ENCODE assay signal across 8 cellular contexts in the genomic region with DNA sequence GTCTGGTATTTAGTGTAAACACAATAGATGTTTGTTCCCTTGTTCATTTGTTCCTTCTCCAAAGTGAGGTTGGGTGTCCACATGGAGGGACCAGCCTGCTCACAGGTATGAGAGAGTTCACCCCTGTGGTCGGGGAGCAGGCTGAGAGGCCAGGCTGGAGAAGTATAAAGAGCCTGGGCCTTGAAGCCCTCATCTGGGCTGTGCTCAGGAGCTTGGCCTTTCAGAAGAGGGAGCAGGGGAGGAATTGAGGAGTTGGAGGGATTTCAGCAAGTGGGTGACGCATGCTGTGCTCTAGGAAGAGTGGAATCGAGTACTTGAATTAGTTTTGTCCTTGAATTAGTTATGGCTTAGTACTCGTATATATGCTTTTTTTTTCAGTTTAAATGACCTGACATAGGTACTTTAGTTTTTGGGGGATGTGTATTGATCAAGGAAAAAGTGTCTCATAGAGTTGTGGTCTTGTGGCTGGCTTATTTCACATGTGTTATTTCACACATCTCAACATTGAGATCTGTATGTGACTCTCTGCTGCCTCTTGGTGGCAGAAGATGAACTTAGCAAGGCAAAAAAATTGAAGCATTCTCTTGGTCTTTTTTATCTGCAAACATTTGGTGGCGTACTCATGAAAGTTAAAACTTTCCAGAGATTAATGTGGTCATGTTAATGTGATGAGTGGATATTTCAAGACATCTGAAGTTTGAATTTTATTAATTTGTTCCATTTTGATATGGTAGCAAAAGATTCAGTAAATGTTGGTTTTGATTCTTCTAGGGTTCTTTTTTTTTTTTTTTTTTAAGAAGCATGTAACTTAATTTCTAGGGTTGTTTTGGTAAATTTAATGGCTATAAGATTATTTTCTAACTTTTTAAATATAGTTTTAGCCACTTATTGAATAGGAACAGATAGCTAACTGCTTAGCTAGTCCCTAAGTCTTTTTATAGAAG. TPM values are rescaled to one million over a fixed set of nuclear protein-coding genes. Genes with fewer than 3 reads are reported as not detected.
DNase-seq lines count a peak whose midpoint lies in the region; ATAC-seq and TF ChIP-seq lines count a peak whose summit lies in the region.

No MANE protein-coding gene starts in this region.

- no peaks in the 10 kb centered on the region for H3K27me3 ChIP-seq in Loucy (ENCODE audit: insufficient read depth, low read length, poor library complexity, severe bottlenecking)

- H3K27ac Mint-ChIP-seq in T-cell = peak overlapping the region; percentile 4 to 36
- peak overlapping the region; percentile 79 for H3K27ac Mint-ChIP-seq in stimulated activated effector memory CD8-positive, alpha-beta T cell treated with anti-CD3 and anti-CD28 coated beads, Interleukin-12 subunit alpha, Interleukin-12 subunit beta, amount 100 ng/mL, for 72 hours

- H3K79me2 ChIP-seq in Loucy (ENCODE audit: insufficient read depth, low read length) = no peaks in the 10 kb centered on the region

- H3K9ac ChIP-seq in Loucy (ENCODE audit: low read depth, low read length, poor library complexity, severe bottlenecking) = no peak overlapping the region

- no peak overlapping the region for H3K4me3 ChIP-seq in Loucy (ENCODE audit: low read length, poor library complexity, severe bottlenecking)

- H3K9me3 Mint-ChIP-seq in T-cell = no peaks in the 10 kb centered on the region
- no peaks in the 10 kb centered on the region for H3K9me3 Mint-ChIP-seq in stimulated activated effector memory CD8-positive, alpha-beta T cell treated with anti-CD3 and anti-CD28 coated beads, Interleukin-12 subunit alpha, Interleukin-12 subunit beta, amount 100 ng/mL, for 72 hours

- peak; percentile 93 for TF ChIP-seq CTCF in Loucy (conservative IDR thresholded peaks at IDR 0.05; ENCODE audit: low read length)

- POLR2A ChIA-PET in HEK293T (lab: Yijun Ruan, JAX) = no interaction called here
- POLR2A ChIA-PET in T-cell (lab: Charles Lee) = interaction anchor here in 1 of 2 donors (0.7 kb wide), 1 partner anchor 50 kb away, joined by 8 read pairs; no protein-coding TSS in a partner anchor

- ATAC-seq in T-cell (replicated peaks in 1 of 4) = peak; percentile 68 to 80 (median 74)
- ATAC-seq in stimulated activated effector memory CD8-positive, alpha-beta T cell treated with anti-CD3 and anti-CD28 coated beads, Interleukin-12 subunit alpha, Interleukin-12 subunit beta, amount 100 ng/mL, for 72 hours = peak; percentile 95

- H3K36me3 Mint-ChIP-seq in T-cell = peaks cover 32% of the 10 kb centered on the region
- peaks cover 30% of the 10 kb centered on the region for H3K36me3 Mint-ChIP-seq in stimulated activated effector memory CD8-positive, alpha-beta T cell treated with anti-CD3 and anti-CD28 coated beads, Interleukin-12 subunit alpha, Interleukin-12 subunit beta, amount 100 ng/mL, for 72 hours

- peak in 5 of 6 experiments; percentile 2 to 59 (median 24) for DNase-seq in stimulated activated naive CD4-positive, alpha-beta T cell (lab: John Stamatoyannopoulos, UW)
- no peak for DNase-seq in stimulated activated naive CD4-positive, alpha-beta T cell treated with Interleukin-2 at 50 U/mL for 16 hours (lab: John Stamatoyannopoulos, UW)
- peak; percentile 81 for DNase-seq in HEK293T (ENCODE audit: extremely low spot score)
- DNase-seq in T-cell = peak in 27 of 34 experiments; percentile 4 to 49 (median 32)
- DNase-seq in central memory CD4-positive, alpha-beta T cell = peak; percentile 41
- DNase-seq in kidney glomerular epithelial cell (lab: John Stamatoyannopoulos, UW) = peak; percentile 57
- DNase-seq in stimulated activated effector memory CD8-positive, alpha-beta T cell treated with anti-CD3 and anti-CD28 coated beads, Interleukin-12 subunit alpha, Interleukin-12 subunit beta, amount 100 ng/mL, for 72 hours (ENCODE audit: low spot score in 2 of 2) = peak; percentile 36 to 61

- no peak overlapping the region for H3K4me3 Mint-ChIP-seq in T-cell
- no peak overlapping the region for H3K4me3 Mint-ChIP-seq in stimulated activated effector memory CD8-positive, alpha-beta T cell treated with anti-CD3 and anti-CD28 coated beads, Interleukin-12 subunit alpha, Interleukin-12 subunit beta, amount 100 ng/mL, for 72 hours

- peaks cover 17 to 22% (median 17%) of the 10 kb centered on the region in 3 donors for H3K4me1 Mint-ChIP-seq in T-cell
- peaks cover 17% of the 10 kb centered on the region for H3K4me1 Mint-ChIP-seq in stimulated activated effector memory CD8-positive, alpha-beta T cell treated with anti-CD3 and anti-CD28 coated beads, Interleukin-12 subunit alpha, Interleukin-12 subunit beta, amount 100 ng/mL, for 72 hours

- no peaks in the 10 kb centered on the region for H3K36me3 ChIP-seq in Loucy (ENCODE audit: insufficient read depth, low read length)

- no peaks in the 10 kb centered on the region for H3K4me1 ChIP-seq in Loucy (ENCODE audit: insufficient read depth, low read length, poor library complexity, severe bottlenecking)

- no peaks in the 10 kb centered on the region for H3F3A ChIP-seq in Loucy (ENCODE audit: low read depth)

- no peaks in the 10 kb centered on the region for H3K9me3 ChIP-seq in Loucy (ENCODE audit: insufficient read depth, low read depth, low read length)

- H4K20me1 ChIP-seq in Loucy (ENCODE audit: insufficient read depth, low read length, poor library complexity, severe bottlenecking) = no peaks in the 10 kb centered on the region

- H2AFZ ChIP-seq in Loucy (ENCODE audit: low read length) = no peak overlapping the region

- H3K9me2 ChIP-seq in Loucy (replicated peaks; ENCODE audit: low read depth, low read length) = no peaks in the 10 kb centered on the region

- CTCF ChIA-PET in HEK293T (lab: Yijun Ruan, JAX) (interaction anchor here (0.5 to 6.6 kb wide), 9 partner anchors 9 to 548 kb away, joined by 3 to 48 read pairs (median 4); no protein-coding TSS in a partner anchor), T-cell (lab: Charles Lee) (interaction anchor here (0.6 to 3.7 kb wide), 18 partner anchors 12 to 1247 kb away, joined by 3 to 23 read pairs (median 4); no protein-coding TSS in a partner anchor)

- H3K27me3 Mint-ChIP-seq in T-cell = no peaks in the 10 kb centered on the region

- H3K4me2 ChIP-seq in Loucy (ENCODE audit: low read depth, low read length, poor library complexity, severe bottlenecking) = no peak overlapping the region

TF ChIP-seq in HEK293T, 16 proteins besides CTCF, POLR2A, EP300 and RAD21:
- TF ChIP-seq HDGF (IDR thresholded peaks at IDR 0.05; ENCODE audit: borderline replicate concordance) (no peak), FOXM1 (IDR thresholded peaks at IDR 0.05; ENCODE audit: borderline replicate concordance) (0 out of 2 replicates have a peak, but pooled peaks have one; percentile 11), L3MBTL2 (conservative IDR thresholded peaks at IDR 0.05) (peak; percentile 31; the same call in 1 of the 2 replicates), CTBP1 (IDR thresholded peaks at IDR 0.05; ENCODE audit: borderline replicate concordance) (no peak), FOXK2 (IDR thresholded peaks at IDR 0.05) (no peak), ZNF384 (IDR thresholded peaks at IDR 0.05) (peak; percentile 91), ARNT (IDR thresholded peaks at IDR 0.05) (no peak), LEF1 (IDR thresholded peaks at IDR 0.05; ENCODE audit: borderline replicate concordance) (no peak), ELF4 (IDR thresholded peaks at IDR 0.05) (no peak), NFRKB (IDR thresholded peaks at IDR 0.05) (no peak), BHLHE40 (IDR thresholded peaks at IDR 0.05; ENCODE audit: borderline replicate concordance) (no peak), SP1 (IDR thresholded peaks at IDR 0.05) (no peak), TARDBP (IDR thresholded peaks at IDR 0.05) (no peak), SUZ12 (IDR thresholded peaks at IDR 0.05) (no peak), FOXA1 (IDR thresholded peaks at IDR 0.05) (no peak)
- TF ChIP-seq, protein P1, sequence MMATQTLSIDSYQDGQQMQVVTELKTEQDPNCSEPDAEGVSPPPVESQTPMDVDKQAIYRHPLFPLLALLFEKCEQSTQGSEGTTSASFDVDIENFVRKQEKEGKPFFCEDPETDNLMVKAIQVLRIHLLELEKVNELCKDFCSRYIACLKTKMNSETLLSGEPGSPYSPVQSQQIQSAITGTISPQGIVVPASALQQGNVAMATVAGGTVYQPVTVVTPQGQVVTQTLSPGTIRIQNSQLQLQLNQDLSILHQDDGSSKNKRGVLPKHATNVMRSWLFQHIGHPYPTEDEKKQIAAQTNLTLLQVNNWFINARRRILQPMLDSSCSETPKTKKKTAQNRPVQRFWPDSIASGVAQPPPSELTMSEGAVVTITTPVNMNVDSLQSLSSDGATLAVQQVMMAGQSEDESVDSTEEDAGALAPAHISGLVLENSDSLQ (IDR thresholded peaks at IDR 0.05) = no peak
TF ChIP-seq in HEK293T: peak in this region for 3.

RNA-seq across cellular contexts. Expression of a gene that starts 54.3 kb away (rescaled TPM):
- 10 to 100 TPM; 37.4 to 41.8 (median 38.9) TPM for total RNA-seq in T-cell
